In genomic region chr19:46481187-46481586, GRCh38 we compare ENCODE assay signal across 12 cellular contexts. TPM values are rescaled to one million over a fixed set of nuclear protein-coding genes. Genes with fewer than 3 reads are reported as not detected.
DNase-seq lines count a peak whose midpoint lies in the region; ATAC-seq and TF ChIP-seq lines count a peak whose summit lies in the region.
"Had no signal": no experiment of that assay in that cellular context is flagged by ENCODE, and none has a peak within 500 bp of the region (broad histone marks: within the 10 kb centered on the region; RNA-seq: fewer than 3 reads in every experiment).

No MANE protein-coding gene starts in this region.

- no peaks in the 10 kb centered on the region for H3K9me3 ChIP-seq in ascending aorta
- H3K9me3 ChIP-seq in neural progenitor cell (ENCODE audit: low read depth): no peaks in the 10 kb centered on the region
- H3K9me3 ChIP-seq in upper lobe of left lung: no peaks in the 10 kb centered on the region
- H3K9me3 ChIP-seq: body of pancreas, HAP-1 had no signal

- H3K27ac ChIP-seq in ascending aorta (peak overlapping the region; percentile 86 to 91), neural progenitor cell (no peak overlapping the region), upper lobe of left lung (peak overlapping the region; percentile 4 to 48 (median 22))
- H3K27ac ChIP-seq: KMS-11 had no signal

- intact Hi-C loops in ascending aorta (cut with DNase I): loop anchor here (2.0 kb wide), 1 partner anchor 52 kb away; the partner anchor contains the start of gene PNMA8C

- no peak overlapping the region for H3K9ac ChIP-seq in neural progenitor cell
- H3K9ac ChIP-seq: KMS-11 had no signal

- TF ChIP-seq POLR2A in upper lobe of left lung (IDR thresholded peaks at IDR 0.05): no peak

- DNase-seq in ascending aorta (ENCODE audit: low spot score in 2 of 2) (no peak), fibroblast of the aortic adventitia (ENCODE audit: low read depth) (peak; percentile 86), neural progenitor cell (ENCODE audit: low spot score) (no peak), upper lobe of left lung (no peak), NCI-H146 (lab: John Stamatoyannopoulos, UW) (no peak)
- no peak for DNase-seq in activated CD4-positive, alpha-beta T cell treated with anti-CD3 and anti-CD28 coated beads, Interleukin-2, amount 50 U/mL, for 4 hours

- H3K27ac Mint-ChIP-seq in neural progenitor cell: no peak overlapping the region

- peak overlapping the region; percentile 65 for H3K4me2 ChIP-seq in neural progenitor cell
- H3K4me2 ChIP-seq: KMS-11 had no signal

- peak in 1 of 2 donors; percentile 67 for ATAC-seq in upper lobe of left lung (ENCODE audit: low FRiP score in 2 of 2)
- ATAC-seq in HG03378 (IDR thresholded peaks at IDR 0.05; ENCODE audit: unreplicated experiment): no peak

- H4K20me1 ChIP-seq in neural progenitor cell (ENCODE audit: low read depth): no peaks in the 10 kb centered on the region

- H3K4me3 ChIP-seq in ascending aorta (peak overlapping the region in 1 of 2 donors; percentile 41), fibroblast of the aortic adventitia (ENCODE audit: low read depth, low read length) (no peak overlapping the region), neural progenitor cell (no peak overlapping the region), upper lobe of left lung (no peak overlapping the region)
- H3K4me3 ChIP-seq: body of pancreas, HAP-1 had no signal

- peaks cover 44% of the 10 kb centered on the region for H3K4me1 Mint-ChIP-seq in neural progenitor cell

- H3K36me3 Mint-ChIP-seq in neural progenitor cell: no peaks in the 10 kb centered on the region

- H3F3A ChIP-seq in neural progenitor cell (ENCODE audit: low read depth): peaks cover 23% of the 10 kb centered on the region

- no peak overlapping the region for H3K4me3 Mint-ChIP-seq in neural progenitor cell

- H2AFZ ChIP-seq in neural progenitor cell (replicated peaks): peak overlapping the region; percentile 32

- TF ChIP-seq CTCF in ascending aorta (IDR thresholded peaks at IDR 0.05): no peak
- TF ChIP-seq CTCF in fibroblast of the aortic adventitia (IDR thresholded peaks at IDR 0.05; ENCODE audit: insufficient read depth, low read length): no peak
- TF ChIP-seq CTCF in neural progenitor cell (IDR thresholded peaks at IDR 0.05): no peak
- TF ChIP-seq CTCF in upper lobe of left lung (IDR thresholded peaks at IDR 0.05): no peak

- TF ChIP-seq EP300 in upper lobe of left lung (IDR thresholded peaks at IDR 0.05): no peak

- H3K27me3 ChIP-seq in ascending aorta: no peaks in the 10 kb centered on the region
- H3K27me3 ChIP-seq in neural progenitor cell: no peaks in the 10 kb centered on the region
- no peaks in the 10 kb centered on the region for H3K27me3 ChIP-seq in upper lobe of left lung
- H3K27me3 ChIP-seq: body of pancreas had no signal

- peaks cover 0 to 40% of the 10 kb centered on the region in 2 donors for H3K4me1 ChIP-seq in ascending aorta
- H3K4me1 ChIP-seq in neural progenitor cell: peaks cover 17% of the 10 kb centered on the region
- no peaks in the 10 kb centered on the region for H3K4me1 ChIP-seq in upper lobe of left lung
- H3K4me1 ChIP-seq: body of pancreas had no signal

- 65 to 77% methylated on average over 9 of the region's 9 CpGs for WGBS in upper lobe of left lung, 2 donors

- peaks cover 10% of the 10 kb centered on the region for H3K27me3 Mint-ChIP-seq in neural progenitor cell (ENCODE audit: insufficient read depth, low read depth)

- H3K79me2 ChIP-seq in neural progenitor cell (ENCODE audit: low read depth): no peaks in the 10 kb centered on the region

- peaks cover 4% of the 10 kb centered on the region for H3K9me3 Mint-ChIP-seq in neural progenitor cell

- H3K36me3 ChIP-seq in ascending aorta: no peaks in the 10 kb centered on the region
- H3K36me3 ChIP-seq in neural progenitor cell: no peaks in the 10 kb centered on the region
- H3K36me3 ChIP-seq in upper lobe of left lung: no peaks in the 10 kb centered on the region
- H3K36me3 ChIP-seq: HAP-1 had no signal

RNA-seq across cellular contexts. Expression of gene PNMA8A, which starts 9.8 kb away (rescaled TPM):
- total RNA-seq in ascending aorta (0.53 TPM), fibroblast of the aortic adventitia (ENCODE audit: low replicate concordance) (2.1 and 2.3 TPM in 2 replicates), neural progenitor cell (ENCODE audit: low replicate concordance) (42.5 and 43.9 TPM in 2 replicates), upper lobe of left lung (1 to 10 TPM in 5 of 6 donors, under 1 TPM in 1; 0.61 to 4.8 (median 2.2) TPM)

RNA-seq across cellular contexts. Expression of gene PNMA8B, which starts 14.5 kb away (rescaled TPM):
- total RNA-seq in ascending aorta (15.8 TPM), fibroblast of the aortic adventitia (ENCODE audit: low replicate concordance) (1.6 and 6.3 TPM in 2 replicates), neural progenitor cell (ENCODE audit: low replicate concordance) (0.09 and 3.9 TPM in 2 replicates), upper lobe of left lung (1 to 10 TPM in 4 of 6 donors, under 1 TPM in 2; 0.39 to 2.7 (median 1.6) TPM)

RNA-seq across cellular contexts. Expression of gene PNMA8C, which starts 52.5 kb away (rescaled TPM):
- total RNA-seq in ascending aorta (0.53 TPM), fibroblast of the aortic adventitia (ENCODE audit: low replicate concordance) (not detected in 2 replicates), neural progenitor cell (ENCODE audit: low replicate concordance) (0.58 and 0.74 TPM in 2 replicates), upper lobe of left lung (under 1 TPM in 2 of 6 donors, not detected in 4; under 0.01 to 0.27 TPM)
- total RNA-seq: body of pancreas, lower leg skin, renal cortical epithelial cell had no signal
